16 cellular contexts compared by ENCODE assay signal in the genomic region with DNA sequence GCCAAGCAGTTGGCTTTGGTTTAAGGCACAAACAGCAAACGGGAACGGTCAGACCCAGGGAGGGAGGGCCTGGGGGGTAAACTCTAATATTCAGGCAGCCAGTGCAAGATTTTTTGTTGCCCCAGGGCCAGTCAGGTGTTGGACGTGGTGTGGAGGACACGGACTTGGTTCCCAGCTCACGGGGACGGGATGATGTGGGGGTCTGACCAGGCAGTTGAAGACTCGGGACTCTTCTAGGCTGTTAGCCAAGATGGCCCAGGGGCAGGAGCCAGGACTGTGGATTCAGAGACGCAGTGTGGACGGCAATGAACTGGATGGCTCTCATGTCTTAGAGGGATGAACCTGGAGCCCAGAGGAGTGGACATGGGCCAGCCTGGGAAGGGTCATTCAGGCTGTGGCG.
A peak's percentile ranks its signal among the peaks of the same experiment; 100 is the strongest.
DNase-seq lines count a peak whose midpoint lies in the region; ATAC-seq and TF ChIP-seq lines count a peak whose summit lies in the region.
"Had no signal": no experiment of that assay in that cellular context is flagged by ENCODE, and none has a peak within 500 bp of the region (broad histone marks: within the 10 kb centered on the region; RNA-seq: fewer than 3 reads in every experiment).

No MANE protein-coding gene starts in this region.

- H3K27ac Mint-ChIP-seq in effector memory CD8-positive, alpha-beta T cell: peak overlapping the region; percentile 26 to 89
- peak overlapping the region; percentile 87 for H3K27ac Mint-ChIP-seq in mesothelial cell of epicardium
- H3K27ac Mint-ChIP-seq: activated CD8-positive, alpha-beta T cell treated with anti-CD3 and anti-CD28 coated beads, Interleukin-2, amount 10 ng/mL, durations not matched to agents 7 days and 5 days; B cell; dendritic cell treated with granulocyte-macrophage colony-stimulating factor and Interleukin-4, amounts not matched to agents 40 ng/mL and 50 ng/mL, for 4 days had no signal

- TF ChIP-seq EP300 in stomach (IDR thresholded peaks at IDR 0.05): no peak

- no peak overlapping the region for H3K9ac ChIP-seq in mesendoderm (ENCODE audit: low read length)
- H3K9ac ChIP-seq: KMS-11 had no signal

- no peak overlapping the region for H3K23ac ChIP-seq in mesendoderm (ENCODE audit: low read length)

- H3K56ac ChIP-seq in mesendoderm (ENCODE audit: low read length): no peak overlapping the region

- no peak overlapping the region for H2BK5ac ChIP-seq in mesendoderm (ENCODE audit: low read length)

- H3K9me3 ChIP-seq in stomach (no peaks in the 10 kb centered on the region), WERI-Rb-1 (ENCODE audit: severe bottlenecking) (no peaks in the 10 kb centered on the region)

- H3K4me1 ChIP-seq in stomach (peaks cover 0 to 20% (median 6%) of the 10 kb centered on the region in 4 donors), mesendoderm (ENCODE audit: control insufficient read depth, low read depth, low read length) (no peaks in the 10 kb centered on the region)

- no peak overlapping the region for H4K5ac ChIP-seq in mesendoderm (ENCODE audit: low read length)

- intact Hi-C loops in stomach (cut with DNase I; ENCODE audit: low total_unique reads): no loop called here

- H3K18ac ChIP-seq in mesendoderm (ENCODE audit: low read length): no peak overlapping the region

- H3K4me3 ChIP-seq in stomach (no peak overlapping the region), WERI-Rb-1 (ENCODE audit: low read depth, low read length) (no peak overlapping the region), mesendoderm (ENCODE audit: low read length) (no peak overlapping the region)
- H3K4me3 ChIP-seq: PC-9 had no signal

- WGBS in stomach, 5 donors: 70 to 81% (median 73%) methylated on average over 10 of the region's 10 CpGs
- no CpG with 5 or more reads among the region's 10 CpGs for WGBS in mesendoderm (ENCODE audit: extremely low coverage, insufficient coverage, low lambda C conversion rate)

- H3K36me3 ChIP-seq in stomach (no peaks in the 10 kb centered on the region), WERI-Rb-1 (no peaks in the 10 kb centered on the region), mesendoderm (ENCODE audit: control insufficient read depth, insufficient read depth, low read length) (no peaks in the 10 kb centered on the region)

- no peak for TF ChIP-seq CTCF in mesothelial cell of epicardium (IDR thresholded peaks at IDR 0.05; ENCODE audit: unreplicated experiment)
- no peak for TF ChIP-seq CTCF in stomach (IDR thresholded peaks at IDR 0.05)
- no peak for TF ChIP-seq CTCF in WERI-Rb-1 (IDR thresholded peaks at IDR 0.05; ENCODE audit: low read depth, low read length)

- H3K27ac ChIP-seq in stomach: peak overlapping the region; percentile 22 to 73 (median 48)
- no peak overlapping the region for H3K27ac ChIP-seq in WERI-Rb-1
- no peak overlapping the region for H3K27ac ChIP-seq in mesendoderm (ENCODE audit: low read depth, low read length)
- H3K27ac ChIP-seq: KMS-11, PC-9 had no signal

- H3K36me3 Mint-ChIP-seq in effector memory CD8-positive, alpha-beta T cell (ENCODE audit: insufficient read depth): peaks cover 33% of the 10 kb centered on the region
- no peaks in the 10 kb centered on the region for H3K36me3 Mint-ChIP-seq in mesothelial cell of epicardium

- no peak overlapping the region for H4K8ac ChIP-seq in mesendoderm (ENCODE audit: low read depth, low read length)

- H3K27me3 Mint-ChIP-seq in effector memory CD8-positive, alpha-beta T cell: no peaks in the 10 kb centered on the region
- no peaks in the 10 kb centered on the region for H3K27me3 Mint-ChIP-seq in mesothelial cell of epicardium (ENCODE audit: low read depth)

- no peak overlapping the region for H3K4me2 ChIP-seq in mesendoderm (ENCODE audit: low read length)
- H3K4me2 ChIP-seq: KMS-11, PC-9 had no signal

- no peak overlapping the region for H3K4me3 Mint-ChIP-seq in effector memory CD8-positive, alpha-beta T cell
- no peak overlapping the region for H3K4me3 Mint-ChIP-seq in mesothelial cell of epicardium
- H3K4me3 Mint-ChIP-seq: activated CD8-positive, alpha-beta T cell treated with anti-CD3 and anti-CD28 coated beads, Interleukin-2, amount 10 ng/mL, durations not matched to agents 7 days and 5 days; B cell; dendritic cell treated with granulocyte-macrophage colony-stimulating factor and Interleukin-4, amounts not matched to agents 40 ng/mL and 50 ng/mL, for 4 days had no signal

- peaks cover 8 to 19% of the 10 kb centered on the region in 2 donors for H3K4me1 Mint-ChIP-seq in effector memory CD8-positive, alpha-beta T cell (ENCODE audit: low read depth in 2 of 2)
- peaks cover 46% of the 10 kb centered on the region for H3K4me1 Mint-ChIP-seq in mesothelial cell of epicardium
- H3K4me1 Mint-ChIP-seq: B cell had no signal

- no peaks in the 10 kb centered on the region for H3K79me2 ChIP-seq in mesendoderm (ENCODE audit: control insufficient read depth, insufficient read depth, low read length)

- H3K4ac ChIP-seq in mesendoderm (ENCODE audit: low read depth, low read length): no peak overlapping the region

- no peak for ATAC-seq in effector memory CD8-positive, alpha-beta T cell (replicated peaks)
- ATAC-seq in GM18870 (IDR thresholded peaks at IDR 0.05; ENCODE audit: unreplicated experiment) (no peak), HG02852 (IDR thresholded peaks at IDR 0.05; ENCODE audit: unreplicated experiment) (no peak)
- ATAC-seq: activated CD8-positive, alpha-beta T cell treated with anti-CD3 and anti-CD28 coated beads, Interleukin-2, amount 10 ng/mL, durations not matched to agents 7 days and 5 days had no signal

- TF ChIP-seq POLR2A in stomach (IDR thresholded peaks at IDR 0.05): no peak

- no peaks in the 10 kb centered on the region for H3K79me1 ChIP-seq in mesendoderm (ENCODE audit: low read length)

- H3K9me3 Mint-ChIP-seq in effector memory CD8-positive, alpha-beta T cell: peaks cover 0 to 7% of the 10 kb centered on the region in 2 donors
- no peaks in the 10 kb centered on the region for H3K9me3 Mint-ChIP-seq in mesothelial cell of epicardium

- H3K27me3 ChIP-seq in stomach: no peaks in the 10 kb centered on the region
- H3K27me3 ChIP-seq in WERI-Rb-1 (ENCODE audit: insufficient read depth, low read depth, severe bottlenecking): no peaks in the 10 kb centered on the region
- H3K27me3 ChIP-seq in mesendoderm (ENCODE audit: insufficient read depth, low read length, poor library complexity): no peaks in the 10 kb centered on the region

- DNase-seq in RPMI7951 (ENCODE audit: low read depth) (peak; percentile 61), mesothelial cell of epicardium (ENCODE audit: low spot score in 2 of 2, unreplicated experiment in 2 of 2) (no peak), stomach (no peak), WERI-Rb-1 (no peak), mesendoderm (no peak)
- no peak for DNase-seq in effector memory CD8-positive, alpha-beta T cell
- DNase-seq: activated CD8-positive, alpha-beta T cell treated with anti-CD3 and anti-CD28 coated beads, Interleukin-2, amount 10 ng/mL, durations not matched to agents 7 days and 5 days; activated naive CD4-positive, alpha-beta T cell treated with Interleukin-2 at 50 U/mL for 16 hours; glutamatergic neuron; NCI-H2081 treated with DMSO at 0.1 percent for 48 hours; PC-9 had no signal

- no peak overlapping the region for H2BK15ac ChIP-seq in mesendoderm (replicated peaks; ENCODE audit: low read depth)

- no peak overlapping the region for H2BK120ac ChIP-seq in mesendoderm (ENCODE audit: low read depth, low read length)

- H2AK5ac ChIP-seq in mesendoderm (ENCODE audit: low read length): no peak overlapping the region

Comparison
In these comparisons a context has a peak if more than half of its experiments do, and no peak if none do; other contexts are left out.
1. H3K27ac ChIP-seq: peak in stomach (5 of 5); none in WERI-Rb-1 (single experiment) and mesendoderm (single experiment).